ENCODE assay signal across 19 cellular contexts in the genomic region with DNA sequence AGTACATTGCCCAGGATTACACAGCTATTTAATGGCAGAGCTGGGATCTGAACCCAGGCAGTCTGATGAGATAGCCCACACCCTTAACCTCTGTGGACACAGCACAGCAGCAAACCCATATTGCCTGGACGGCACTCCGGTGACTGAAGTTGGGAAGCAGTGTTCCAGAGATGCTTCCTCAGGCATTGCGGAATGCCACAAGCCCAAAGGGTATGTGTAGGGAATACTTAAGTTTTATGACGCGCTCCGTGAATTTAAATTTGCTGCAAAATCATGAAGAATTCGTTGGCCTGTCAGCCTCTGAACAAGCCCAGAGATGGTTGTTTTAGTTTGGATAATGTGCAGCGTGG. TPM values are rescaled to one million over a fixed set of nuclear protein-coding genes. Genes with fewer than 3 reads are reported as not detected.
DNase-seq lines count a peak whose midpoint lies in the region; ATAC-seq and TF ChIP-seq lines count a peak whose summit lies in the region.
"Had no signal": no experiment of that assay in that cellular context is flagged by ENCODE, and none has a peak within 500 bp of the region (broad histone marks: within the 10 kb centered on the region; RNA-seq: fewer than 3 reads in every experiment).

No MANE protein-coding gene starts in this region.

- H3K4me1 Mint-ChIP-seq in natural killer cell treated with Interleukin-12 subunit alpha and Interleukin-12 subunit beta and Interleukin-15 and Interleukin-18, amount 100 ng/mL, for 72 hours (ENCODE audit: low read depth in 2 of 2) = no peaks in the 10 kb centered on the region
- H3K4me1 Mint-ChIP-seq in natural killer cell = no peaks in the 10 kb centered on the region
- H3K4me1 Mint-ChIP-seq: IgD-negative memory B cell had no signal

- no peak for TF ChIP-seq POLR2A in spleen (IDR thresholded peaks at IDR 0.05)

- peaks cover 7% of the 10 kb centered on the region for H3K9me3 Mint-ChIP-seq in natural killer cell treated with Interleukin-12 subunit alpha and Interleukin-12 subunit beta and Interleukin-15 and Interleukin-18, amount 100 ng/mL, for 72 hours
- no peaks in the 10 kb centered on the region for H3K9me3 Mint-ChIP-seq in natural killer cell

- H3K27me3 ChIP-seq in osteoblast (ENCODE audit: insufficient read depth, low read length) (no peaks in the 10 kb centered on the region), spleen (replicated peaks in 1 of 7) (peaks cover 0 to 7% (median 0%) of the 10 kb centered on the region in 7 donors)

- ATAC-seq in natural killer cell treated with Interleukin-12 subunit alpha and Interleukin-12 subunit beta and Interleukin-15 and Interleukin-18, amount 100 ng/mL, for 72 hours = no peak
- ATAC-seq in natural killer cell = no peak
- ATAC-seq in HG03196 (IDR thresholded peaks at IDR 0.05; ENCODE audit: unreplicated experiment) = no peak
- ATAC-seq: A549 had no signal

- H3K9me3 ChIP-seq in osteoblast (ENCODE audit: low read depth, low read length) (no peaks in the 10 kb centered on the region), spleen (peaks cover 0 to 5% (median 0%) of the 10 kb centered on the region in 8 donors)
- H3K9me3 ChIP-seq: Caco-2 had no signal

- H3K36me3 ChIP-seq in osteoblast (ENCODE audit: insufficient read depth, low read length) = peaks cover 3% of the 10 kb centered on the region
- H3K36me3 ChIP-seq in spleen = no peaks in the 10 kb centered on the region

- intact Hi-C loops in natural killer cell (cut with micrococcal nuclease) = no loop called here
- intact Hi-C loops in spleen (cut with DNase I; ENCODE audit: low total_unique reads) = no loop called here

- no peak overlapping the region for H3K4me3 Mint-ChIP-seq in natural killer cell treated with Interleukin-12 subunit alpha and Interleukin-12 subunit beta and Interleukin-15 and Interleukin-18, amount 100 ng/mL, for 72 hours
- no peak overlapping the region for H3K4me3 Mint-ChIP-seq in natural killer cell
- H3K4me3 Mint-ChIP-seq: CD4-positive, alpha-beta T cell; IgD-negative memory B cell had no signal

- H3K79me2 ChIP-seq in osteoblast (ENCODE audit: insufficient read depth, low read length) = no peaks in the 10 kb centered on the region

- H3K4me2 ChIP-seq in osteoblast (ENCODE audit: insufficient read depth, low read length) = no peak overlapping the region
- H3K4me2 ChIP-seq: A549 had no signal

- H2AFZ ChIP-seq in osteoblast (ENCODE audit: low read length) = no peak overlapping the region
- H2AFZ ChIP-seq: GM23248 had no signal

- TF ChIP-seq CTCF in natural killer cell (IDR thresholded peaks at IDR 0.05) = no peak
- no peak for TF ChIP-seq CTCF in osteoblast (IDR thresholded peaks at IDR 0.05; ENCODE audit: extremely low read depth, low read depth, low read length)
- TF ChIP-seq CTCF in spleen (IDR thresholded peaks at IDR 0.05 in 8 of 11, conservative IDR thresholded peaks at IDR 0.05 in 3 of 11) = no peak

- H3K27ac Mint-ChIP-seq in natural killer cell treated with Interleukin-12 subunit alpha and Interleukin-12 subunit beta and Interleukin-15 and Interleukin-18, amount 100 ng/mL, for 72 hours = no peak overlapping the region
- no peak overlapping the region for H3K27ac Mint-ChIP-seq in natural killer cell
- H3K27ac Mint-ChIP-seq: CD4-positive, alpha-beta T cell had no signal

- H3K36me3 Mint-ChIP-seq in natural killer cell treated with Interleukin-12 subunit alpha and Interleukin-12 subunit beta and Interleukin-15 and Interleukin-18, amount 100 ng/mL, for 72 hours = no peaks in the 10 kb centered on the region
- H3K36me3 Mint-ChIP-seq in natural killer cell = no peaks in the 10 kb centered on the region
- H3K36me3 Mint-ChIP-seq: IgD-negative memory B cell had no signal

- peaks cover 17 to 35% of the 10 kb centered on the region in 2 donors for H3K27me3 Mint-ChIP-seq in natural killer cell treated with Interleukin-12 subunit alpha and Interleukin-12 subunit beta and Interleukin-15 and Interleukin-18, amount 100 ng/mL, for 72 hours
- H3K27me3 Mint-ChIP-seq in natural killer cell (ENCODE audit: low read depth in 2 of 2) = peaks cover 8 to 38% of the 10 kb centered on the region in 2 donors

- H3K27ac ChIP-seq in osteoblast (ENCODE audit: low read depth, low read length) (no peak overlapping the region), spleen (no peak overlapping the region)
- H3K27ac ChIP-seq: 22Rv1, A549, C4-2B, GM23248 had no signal

- peak; percentile 55 for DNase-seq in natural killer cell treated with Interleukin-12 subunit alpha and Interleukin-12 subunit beta and Interleukin-15 and Interleukin-18, amount 100 ng/mL, for 72 hours (ENCODE audit: low spot score)
- no peak for DNase-seq in natural killer cell
- peak; percentile 13 for DNase-seq in osteoblast (ENCODE audit: insufficient read length, low spot score, missing footprints)
- DNase-seq in spleen = peak; percentile 13
- DNase-seq in NCI-H146 treated with DMSO at 0.1 percent for 48 hours (lab: John Stamatoyannopoulos, UW; ENCODE audit: unreplicated experiment) = no peak
- no peak for DNase-seq in activated T-cell treated with anti-CD3 and anti-CD28 coated beads, Interleukin-2, amount 50 U/mL, for 48 hours
- DNase-seq: AML-193, Caco-2, DMS153, DMS79, GDM1, GM23248, HCEC 1CT had no signal

- H4K20me1 ChIP-seq in osteoblast (ENCODE audit: insufficient read depth, low read length) = no peaks in the 10 kb centered on the region

- H3K4me3 ChIP-seq in osteoblast (ENCODE audit: insufficient read depth, low read length) (no peak overlapping the region), spleen (no peak overlapping the region)
- H3K4me3 ChIP-seq: A549, GM23248 had no signal

- WGBS in spleen, 5 donors = 86 to 96% (median 91%) methylated on average over 8 of the region's 8 CpGs

- H3K4me1 ChIP-seq in osteoblast (ENCODE audit: insufficient read depth, low read length) (no peaks in the 10 kb centered on the region), spleen (no peaks in the 10 kb centered on the region)
- H3K4me1 ChIP-seq: A549, Caco-2 had no signal

RNA-seq across cellular contexts. Expression of a gene that starts 46.4 kb away (rescaled TPM):
- total RNA-seq in natural killer cell treated with Interleukin-12 subunit alpha and Interleukin-12 subunit beta and Interleukin-15 and Interleukin-18, amount 100 ng/mL, for 72 hours = 10 to 100 TPM; 16.4 to 25.2 TPM
- total RNA-seq in natural killer cell = 10 to 100 TPM in 2 of 3 donors, 1 to 10 TPM in 1; 8.3 to 15.3 (median 11.3) TPM
- total RNA-seq in osteoblast = 19.4 and 24.6 TPM in 2 replicates
- total RNA-seq in spleen = 10 to 100 TPM; 12.1 to 21.0 (median 17.3) TPM
- polyA plus RNA-seq in spleen = 10 to 100 TPM; 39.0 to 41.6 (median 39.6) TPM

Comparison
In these comparisons a context has a peak if more than half of its experiments do, and no peak if none do; other contexts are left out.
1. DNase-seq: peak in natural killer cell treated with Interleukin-12 subunit alpha and Interleukin-12 subunit beta and Interleukin-15 and Interleukin-18, amount 100 ng/mL, for 72 hours (single experiment), osteoblast (single experiment) and spleen (single experiment); none in natural killer cell (single experiment), NCI-H146 treated with DMSO at 0.1 percent for 48 hours (single experiment) and activated T-cell treated with anti-CD3 and anti-CD28 coated beads, Interleukin-2, amount 50 U/mL, for 48 hours (0 of 2).